Comparison of ENCODE assay signal across 1 cellular context in the genomic region with DNA sequence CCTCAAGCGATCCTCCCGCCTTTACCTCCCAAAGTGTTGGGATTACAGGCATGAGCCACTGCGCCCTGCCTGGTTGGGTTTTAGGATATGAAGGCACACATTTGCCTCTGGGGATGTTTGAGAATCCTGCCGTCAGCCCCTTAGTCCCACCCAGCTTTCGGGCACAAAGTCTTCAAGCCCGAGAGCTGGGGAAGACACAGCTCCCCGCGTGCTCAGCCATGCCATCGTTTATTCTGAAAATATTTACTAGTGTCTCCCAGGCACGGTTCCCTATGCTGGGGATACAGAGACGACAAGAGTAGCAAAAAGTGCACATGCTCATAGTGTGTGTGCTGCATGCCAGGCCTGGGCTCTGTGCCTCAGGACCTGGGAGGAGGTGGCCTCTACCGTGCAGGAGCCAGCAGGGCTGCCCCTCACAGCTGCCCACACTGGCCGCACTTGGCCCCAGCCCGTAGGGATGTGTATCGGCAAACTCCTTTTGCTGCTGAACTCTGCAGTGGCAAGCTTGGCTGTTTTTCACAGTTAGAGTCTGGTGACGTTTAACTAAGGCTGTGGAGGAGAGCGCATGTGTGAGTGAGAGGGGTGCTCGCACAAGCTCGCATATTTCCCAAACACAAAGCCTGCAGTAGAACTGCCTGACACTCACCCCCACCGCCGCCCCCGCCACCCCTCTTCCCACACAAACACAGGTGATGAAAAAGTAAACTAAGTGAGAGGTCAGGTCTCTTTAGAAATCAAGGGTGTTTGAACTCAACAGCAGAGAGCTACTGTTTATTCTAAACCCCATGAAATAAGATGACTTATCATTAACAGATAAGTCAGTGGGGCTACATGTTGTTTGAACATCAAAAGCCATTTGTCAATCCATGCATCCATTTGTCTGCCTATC.
TF ChIP-seq lines count a peak whose summit lies in the region.

No MANE protein-coding gene starts in this region.

TF ChIP-seq in HepG2, 621 proteins besides CTCF, POLR2A, EP300 and RAD21 (continued from another document and continues in another):
- TF ChIP-seq, protein P1, sequence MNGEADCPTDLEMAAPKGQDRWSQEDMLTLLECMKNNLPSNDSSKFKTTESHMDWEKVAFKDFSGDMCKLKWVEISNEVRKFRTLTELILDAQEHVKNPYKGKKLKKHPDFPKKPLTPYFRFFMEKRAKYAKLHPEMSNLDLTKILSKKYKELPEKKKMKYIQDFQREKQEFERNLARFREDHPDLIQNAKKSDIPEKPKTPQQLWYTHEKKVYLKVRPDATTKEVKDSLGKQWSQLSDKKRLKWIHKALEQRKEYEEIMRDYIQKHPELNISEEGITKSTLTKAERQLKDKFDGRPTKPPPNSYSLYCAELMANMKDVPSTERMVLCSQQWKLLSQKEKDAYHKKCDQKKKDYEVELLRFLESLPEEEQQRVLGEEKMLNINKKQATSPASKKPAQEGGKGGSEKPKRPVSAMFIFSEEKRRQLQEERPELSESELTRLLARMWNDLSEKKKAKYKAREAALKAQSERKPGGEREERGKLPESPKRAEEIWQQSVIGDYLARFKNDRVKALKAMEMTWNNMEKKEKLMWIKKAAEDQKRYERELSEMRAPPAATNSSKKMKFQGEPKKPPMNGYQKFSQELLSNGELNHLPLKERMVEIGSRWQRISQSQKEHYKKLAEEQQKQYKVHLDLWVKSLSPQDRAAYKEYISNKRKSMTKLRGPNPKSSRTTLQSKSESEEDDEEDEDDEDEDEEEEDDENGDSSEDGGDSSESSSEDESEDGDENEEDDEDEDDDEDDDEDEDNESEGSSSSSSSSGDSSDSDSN (CRISPR knock-in tag; IDR thresholded peaks at IDR 0.05): peak; percentile 82
- TF ChIP-seq SSRP1 (CRISPR knock-in tag; IDR thresholded peaks at IDR 0.05) (peak; percentile 79; the same call in 1 of the 2 replicates), ZNF567 (CRISPR knock-in tag; IDR thresholded peaks at IDR 0.05; ENCODE audit: borderline replicate concordance) (peak; percentile 33), ZSCAN22 (CRISPR knock-in tag; IDR thresholded peaks at IDR 0.05) (no peak), ATF1 (CRISPR knock-in tag; IDR thresholded peaks at IDR 0.05) (no peak), RFXANK (CRISPR knock-in tag; IDR thresholded peaks at IDR 0.05) (no peak), ZKSCAN8 (CRISPR knock-in tag; IDR thresholded peaks at IDR 0.05; ENCODE audit: borderline replicate concordance) (peak; percentile 20; the same call in 1 of the 2 replicates), RELA (CRISPR knock-in tag; IDR thresholded peaks at IDR 0.05) (no peak), HDAC1 (CRISPR knock-in tag; IDR thresholded peaks at IDR 0.05) (peak; percentile 66), MYC (CRISPR knock-in tag; IDR thresholded peaks at IDR 0.05; ENCODE audit: borderline replicate concordance) (peak; percentile 73), TAF1 (CRISPR knock-in tag; IDR thresholded peaks at IDR 0.05) (peak; percentile 47; the same call in 1 of the 2 replicates), ZMYM2 (CRISPR knock-in tag; IDR thresholded peaks at IDR 0.05) (0 out of 2 replicates have a peak, but pooled peaks have one; percentile 37), RAD51 (IDR thresholded peaks at IDR 0.05; ENCODE audit: borderline replicate concordance) (no peak), ZNF792 (CRISPR knock-in tag; IDR thresholded peaks at IDR 0.05) (peak; percentile 86), TBP (CRISPR knock-in tag; IDR thresholded peaks at IDR 0.05) (no peak), MED8 (CRISPR knock-in tag; IDR thresholded peaks at IDR 0.05; ENCODE audit: insufficient replicate concordance) (no peak), SNAPC2 (CRISPR knock-in tag; IDR thresholded peaks at IDR 0.05) (no peak), ZNF569 (CRISPR knock-in tag; IDR thresholded peaks at IDR 0.05; ENCODE audit: borderline replicate concordance) (no peak), PHB2 (IDR thresholded peaks at IDR 0.05; ENCODE audit: partially characterized antibody) (no peak), CC2D1A (CRISPR knock-in tag; IDR thresholded peaks at IDR 0.05) (0 out of 2 replicates have a peak, but pooled peaks have one; percentile 29), ZNF317 (CRISPR knock-in tag; IDR thresholded peaks at IDR 0.05) (peak; percentile 65), ZZZ3 (CRISPR knock-in tag; IDR thresholded peaks at IDR 0.05; ENCODE audit: borderline replicate concordance) (no peak), BRCA1 (CRISPR knock-in tag; IDR thresholded peaks at IDR 0.05) (0 out of 2 replicates have a peak, but pooled peaks have one; percentile 44), ZIK1 (CRISPR knock-in tag; IDR thresholded peaks at IDR 0.05; ENCODE audit: borderline replicate concordance, low read depth) (peak; percentile 75), ZBTB38 (CRISPR knock-in tag; IDR thresholded peaks at IDR 0.05) (0 out of 2 replicates have a peak, but pooled peaks have one; percentile 67), ZNF331 (CRISPR knock-in tag; IDR thresholded peaks at IDR 0.05) (peak; percentile 48; the same call in 1 of the 2 replicates), CHCHD3 (CRISPR knock-in tag; IDR thresholded peaks at IDR 0.05) (no peak), ZNF839 (CRISPR knock-in tag; IDR thresholded peaks at IDR 0.05; ENCODE audit: borderline replicate concordance) (no peak; the same call in 1 of the 2 replicates), ZNF782 (CRISPR knock-in tag; IDR thresholded peaks at IDR 0.05; ENCODE audit: borderline replicate concordance) (peak; percentile 72; the same call in 1 of the 2 replicates), YEATS4 (CRISPR knock-in tag; IDR thresholded peaks at IDR 0.05; ENCODE audit: borderline replicate concordance) (peak; percentile 41; the same call in 1 of the 2 replicates), CENPT (CRISPR knock-in tag; IDR thresholded peaks at IDR 0.05; ENCODE audit: low read depth) (no peak)
- TF ChIP-seq, protein P2, sequence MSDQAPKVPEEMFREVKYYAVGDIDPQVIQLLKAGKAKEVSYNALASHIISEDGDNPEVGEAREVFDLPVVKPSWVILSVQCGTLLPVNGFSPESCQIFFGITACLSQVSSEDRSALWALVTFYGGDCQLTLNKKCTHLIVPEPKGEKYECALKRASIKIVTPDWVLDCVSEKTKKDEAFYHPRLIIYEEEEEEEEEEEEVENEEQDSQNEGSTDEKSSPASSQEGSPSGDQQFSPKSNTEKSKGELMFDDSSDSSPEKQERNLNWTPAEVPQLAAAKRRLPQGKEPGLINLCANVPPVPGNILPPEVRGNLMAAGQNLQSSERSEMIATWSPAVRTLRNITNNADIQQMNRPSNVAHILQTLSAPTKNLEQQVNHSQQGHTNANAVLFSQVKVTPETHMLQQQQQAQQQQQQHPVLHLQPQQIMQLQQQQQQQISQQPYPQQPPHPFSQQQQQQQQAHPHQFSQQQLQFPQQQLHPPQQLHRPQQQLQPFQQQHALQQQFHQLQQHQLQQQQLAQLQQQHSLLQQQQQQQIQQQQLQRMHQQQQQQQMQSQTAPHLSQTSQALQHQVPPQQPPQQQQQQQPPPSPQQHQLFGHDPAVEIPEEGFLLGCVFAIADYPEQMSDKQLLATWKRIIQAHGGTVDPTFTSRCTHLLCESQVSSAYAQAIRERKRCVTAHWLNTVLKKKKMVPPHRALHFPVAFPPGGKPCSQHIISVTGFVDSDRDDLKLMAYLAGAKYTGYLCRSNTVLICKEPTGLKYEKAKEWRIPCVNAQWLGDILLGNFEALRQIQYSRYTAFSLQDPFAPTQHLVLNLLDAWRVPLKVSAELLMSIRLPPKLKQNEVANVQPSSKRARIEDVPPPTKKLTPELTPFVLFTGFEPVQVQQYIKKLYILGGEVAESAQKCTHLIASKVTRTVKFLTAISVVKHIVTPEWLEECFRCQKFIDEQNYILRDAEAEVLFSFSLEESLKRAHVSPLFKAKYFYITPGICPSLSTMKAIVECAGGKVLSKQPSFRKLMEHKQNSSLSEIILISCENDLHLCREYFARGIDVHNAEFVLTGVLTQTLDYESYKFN (CRISPR knock-in tag; conservative IDR thresholded peaks at IDR 0.05): peak; percentile 72; the same call in 1 of the 2 replicates
- TF ChIP-seq, protein P3, sequence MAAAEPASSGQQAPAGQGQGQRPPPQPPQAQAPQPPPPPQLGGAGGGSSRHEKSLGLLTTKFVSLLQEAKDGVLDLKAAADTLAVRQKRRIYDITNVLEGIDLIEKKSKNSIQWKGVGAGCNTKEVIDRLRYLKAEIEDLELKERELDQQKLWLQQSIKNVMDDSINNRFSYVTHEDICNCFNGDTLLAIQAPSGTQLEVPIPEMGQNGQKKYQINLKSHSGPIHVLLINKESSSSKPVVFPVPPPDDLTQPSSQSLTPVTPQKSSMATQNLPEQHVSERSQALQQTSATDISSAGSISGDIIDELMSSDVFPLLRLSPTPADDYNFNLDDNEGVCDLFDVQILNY (CRISPR knock-in tag; conservative IDR thresholded peaks at IDR 0.05): peak; percentile 42; the same call in 1 of the 2 replicates
- TF ChIP-seq, protein P4, sequence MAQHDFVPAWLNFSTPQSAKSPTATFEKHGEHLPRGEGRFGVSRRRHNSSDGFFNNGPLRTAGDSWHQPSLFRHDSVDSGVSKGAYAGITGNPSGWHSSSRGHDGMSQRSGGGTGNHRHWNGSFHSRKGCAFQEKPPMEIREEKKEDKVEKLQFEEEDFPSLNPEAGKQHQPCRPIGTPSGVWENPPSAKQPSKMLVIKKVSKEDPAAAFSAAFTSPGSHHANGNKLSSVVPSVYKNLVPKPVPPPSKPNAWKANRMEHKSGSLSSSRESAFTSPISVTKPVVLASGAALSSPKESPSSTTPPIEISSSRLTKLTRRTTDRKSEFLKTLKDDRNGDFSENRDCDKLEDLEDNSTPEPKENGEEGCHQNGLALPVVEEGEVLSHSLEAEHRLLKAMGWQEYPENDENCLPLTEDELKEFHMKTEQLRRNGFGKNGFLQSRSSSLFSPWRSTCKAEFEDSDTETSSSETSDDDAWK (CRISPR knock-in tag; IDR thresholded peaks at IDR 0.05): no peak
- TF ChIP-seq, protein P5, sequence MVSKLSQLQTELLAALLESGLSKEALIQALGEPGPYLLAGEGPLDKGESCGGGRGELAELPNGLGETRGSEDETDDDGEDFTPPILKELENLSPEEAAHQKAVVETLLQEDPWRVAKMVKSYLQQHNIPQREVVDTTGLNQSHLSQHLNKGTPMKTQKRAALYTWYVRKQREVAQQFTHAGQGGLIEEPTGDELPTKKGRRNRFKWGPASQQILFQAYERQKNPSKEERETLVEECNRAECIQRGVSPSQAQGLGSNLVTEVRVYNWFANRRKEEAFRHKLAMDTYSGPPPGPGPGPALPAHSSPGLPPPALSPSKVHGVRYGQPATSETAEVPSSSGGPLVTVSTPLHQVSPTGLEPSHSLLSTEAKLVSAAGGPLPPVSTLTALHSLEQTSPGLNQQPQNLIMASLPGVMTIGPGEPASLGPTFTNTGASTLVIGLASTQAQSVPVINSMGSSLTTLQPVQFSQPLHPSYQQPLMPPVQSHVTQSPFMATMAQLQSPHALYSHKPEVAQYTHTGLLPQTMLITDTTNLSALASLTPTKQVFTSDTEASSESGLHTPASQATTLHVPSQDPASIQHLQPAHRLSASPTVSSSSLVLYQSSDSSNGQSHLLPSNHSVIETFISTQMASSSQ (IDR thresholded peaks at IDR 0.05; ENCODE audit: low read depth): no peak
- TF ChIP-seq, protein P5 (CRISPR knock-in tag; IDR thresholded peaks at IDR 0.05; ENCODE audit: borderline replicate concordance): no peak
- TF ChIP-seq, protein P6, sequence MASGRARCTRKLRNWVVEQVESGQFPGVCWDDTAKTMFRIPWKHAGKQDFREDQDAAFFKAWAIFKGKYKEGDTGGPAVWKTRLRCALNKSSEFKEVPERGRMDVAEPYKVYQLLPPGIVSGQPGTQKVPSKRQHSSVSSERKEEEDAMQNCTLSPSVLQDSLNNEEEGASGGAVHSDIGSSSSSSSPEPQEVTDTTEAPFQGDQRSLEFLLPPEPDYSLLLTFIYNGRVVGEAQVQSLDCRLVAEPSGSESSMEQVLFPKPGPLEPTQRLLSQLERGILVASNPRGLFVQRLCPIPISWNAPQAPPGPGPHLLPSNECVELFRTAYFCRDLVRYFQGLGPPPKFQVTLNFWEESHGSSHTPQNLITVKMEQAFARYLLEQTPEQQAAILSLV (CRISPR knock-in tag; IDR thresholded peaks at IDR 0.05; ENCODE audit: borderline replicate concordance): peak; percentile 75
- TF ChIP-seq, protein P7, sequence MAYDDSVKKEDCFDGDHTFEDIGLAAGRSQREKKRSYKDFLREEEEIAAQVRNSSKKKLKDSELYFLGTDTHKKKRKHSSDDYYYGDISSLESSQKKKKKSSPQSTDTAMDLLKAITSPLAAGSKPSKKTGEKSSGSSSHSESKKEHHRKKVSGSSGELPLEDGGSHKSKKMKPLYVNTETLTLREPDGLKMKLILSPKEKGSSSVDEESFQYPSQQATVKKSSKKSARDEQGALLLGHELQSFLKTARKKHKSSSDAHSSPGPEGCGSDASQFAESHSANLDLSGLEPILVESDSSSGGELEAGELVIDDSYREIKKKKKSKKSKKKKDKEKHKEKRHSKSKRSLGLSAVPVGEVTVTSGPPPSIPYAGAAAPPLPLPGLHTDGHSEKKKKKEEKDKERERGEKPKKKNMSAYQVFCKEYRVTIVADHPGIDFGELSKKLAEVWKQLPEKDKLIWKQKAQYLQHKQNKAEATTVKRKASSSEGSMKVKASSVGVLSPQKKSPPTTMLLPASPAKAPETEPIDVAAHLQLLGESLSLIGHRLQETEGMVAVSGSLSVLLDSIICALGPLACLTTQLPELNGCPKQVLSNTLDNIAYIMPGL (CRISPR knock-in tag; IDR thresholded peaks at IDR 0.05; ENCODE audit: borderline replicate concordance in 1 of 2, low read depth in 1 of 2): peak in 1 of 2 experiments; percentile 52; a peak in 2 of 4 replicates
- TF ChIP-seq, protein P8, sequence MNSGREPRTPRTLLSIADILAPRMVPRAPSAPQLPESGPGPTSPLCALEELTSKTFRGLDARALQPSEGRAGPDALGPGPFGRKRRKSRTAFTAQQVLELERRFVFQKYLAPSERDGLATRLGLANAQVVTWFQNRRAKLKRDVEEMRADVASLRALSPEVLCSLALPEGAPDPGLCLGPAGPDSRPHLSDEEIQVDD (CRISPR knock-in tag; IDR thresholded peaks at IDR 0.05; ENCODE audit: borderline replicate concordance): peak; percentile 85; the same call in 1 of the 2 replicates
